In genomic region chr3:194203482-194204035, GRCh38 we compare ENCODE assay signal across 8 cellular contexts.
A peak's percentile ranks its signal among the peaks of the same experiment; 100 is the strongest.
DNase-seq lines count a peak whose midpoint lies in the region; ATAC-seq and TF ChIP-seq lines count a peak whose summit lies in the region.

No MANE protein-coding gene starts in this region.

- ATAC-seq in activated T-cell treated with anti-CD3 and anti-CD28 coated beads, Interleukin-2, amount 50 U/mL, for 4 hours = peak; percentile 64 to 77
- no peak for ATAC-seq in HG03175 (IDR thresholded peaks at IDR 0.05; ENCODE audit: unreplicated experiment)

- peak overlapping the region; percentile 72 for H3K4me3 Mint-ChIP-seq in activated T-cell treated with anti-CD3 and anti-CD28 coated beads, Interleukin-2, amount 50 U/mL, for 4 hours
- peak overlapping the region; percentile 66 for H3K4me3 Mint-ChIP-seq in mesothelial cell of epicardium

- no peak for TF ChIP-seq CTCF in HFF-Myc (IDR thresholded peaks at IDR 0.05; ENCODE audit: low read depth, low read length, missing control alignments)
- no peak for TF ChIP-seq CTCF in mesothelial cell of epicardium (IDR thresholded peaks at IDR 0.05; ENCODE audit: unreplicated experiment)

- H3K4me1 Mint-ChIP-seq in activated T-cell treated with anti-CD3 and anti-CD28 coated beads, Interleukin-2, amount 50 U/mL, for 4 hours (ENCODE audit: low read depth) = peaks cover 10% of the 10 kb centered on the region
- peaks cover 72% of the 10 kb centered on the region for H3K4me1 Mint-ChIP-seq in mesothelial cell of epicardium

- peaks cover 42% of the 10 kb centered on the region for H3K27me3 Mint-ChIP-seq in activated T-cell treated with anti-CD3 and anti-CD28 coated beads, Interleukin-2, amount 50 U/mL, for 4 hours (ENCODE audit: low read depth)
- H3K27me3 Mint-ChIP-seq in mesothelial cell of epicardium (ENCODE audit: low read depth) = no peaks in the 10 kb centered on the region

- peak overlapping the region; percentile 85 for H3K27ac Mint-ChIP-seq in mesothelial cell of epicardium

- H3K36me3 Mint-ChIP-seq in activated T-cell treated with anti-CD3 and anti-CD28 coated beads, Interleukin-2, amount 50 U/mL, for 4 hours (ENCODE audit: insufficient read depth) = no peaks in the 10 kb centered on the region
- H3K36me3 Mint-ChIP-seq in mesothelial cell of epicardium = no peaks in the 10 kb centered on the region

- 0 out of 2 replicates have a peak overlapping the region, but pooled peaks have one; percentile 10 for H3K4me3 ChIP-seq in HFF-Myc (replicated peaks; ENCODE audit: low read depth, low read length)

- DNase-seq in CD1c-positive myeloid dendritic cell (ENCODE audit: extremely low spot score) (peak; percentile 26), HFF-Myc (ENCODE audit: extremely low read depth, low read depth) (no peak), mesothelial cell of epicardium (ENCODE audit: low spot score in 2 of 2, unreplicated experiment in 2 of 2) (no peak), cortex of kidney (lab: John Stamatoyannopoulos, UW) (no peak), HCEC 1CT (no peak), activated gamma-delta T cell (lab: John Stamatoyannopoulos, UW) (no peak)
- peak; percentile 12 for DNase-seq in activated T-cell treated with anti-CD3 and anti-CD28 coated beads, Interleukin-2, amount 50 U/mL, for 4 hours

- H3K9me3 Mint-ChIP-seq in activated T-cell treated with anti-CD3 and anti-CD28 coated beads, Interleukin-2, amount 50 U/mL, for 4 hours = no peaks in the 10 kb centered on the region
- no peaks in the 10 kb centered on the region for H3K9me3 Mint-ChIP-seq in mesothelial cell of epicardium

Comparison
In these comparisons a context has a peak if more than half of its experiments do, and no peak if none do; other contexts are left out.
1. DNase-seq: peak in CD1c-positive myeloid dendritic cell (single experiment) and activated T-cell treated with anti-CD3 and anti-CD28 coated beads, Interleukin-2, amount 50 U/mL, for 4 hours (single experiment); none in HFF-Myc (single experiment), mesothelial cell of epicardium (0 of 2), cortex of kidney (single experiment), HCEC 1CT (single experiment) and activated gamma-delta T cell (single experiment).